ENCODE assay signal across 1 cellular context in genomic region chr12:22356231-22356630, GRCh38.
TF ChIP-seq lines count a peak whose summit lies in the region.

No MANE protein-coding gene starts in this region.

TF ChIP-seq in GM23338, 12 proteins besides CTCF, POLR2A, EP300 and RAD21 (continued from another document):
- TF ChIP-seq, protein P1, sequence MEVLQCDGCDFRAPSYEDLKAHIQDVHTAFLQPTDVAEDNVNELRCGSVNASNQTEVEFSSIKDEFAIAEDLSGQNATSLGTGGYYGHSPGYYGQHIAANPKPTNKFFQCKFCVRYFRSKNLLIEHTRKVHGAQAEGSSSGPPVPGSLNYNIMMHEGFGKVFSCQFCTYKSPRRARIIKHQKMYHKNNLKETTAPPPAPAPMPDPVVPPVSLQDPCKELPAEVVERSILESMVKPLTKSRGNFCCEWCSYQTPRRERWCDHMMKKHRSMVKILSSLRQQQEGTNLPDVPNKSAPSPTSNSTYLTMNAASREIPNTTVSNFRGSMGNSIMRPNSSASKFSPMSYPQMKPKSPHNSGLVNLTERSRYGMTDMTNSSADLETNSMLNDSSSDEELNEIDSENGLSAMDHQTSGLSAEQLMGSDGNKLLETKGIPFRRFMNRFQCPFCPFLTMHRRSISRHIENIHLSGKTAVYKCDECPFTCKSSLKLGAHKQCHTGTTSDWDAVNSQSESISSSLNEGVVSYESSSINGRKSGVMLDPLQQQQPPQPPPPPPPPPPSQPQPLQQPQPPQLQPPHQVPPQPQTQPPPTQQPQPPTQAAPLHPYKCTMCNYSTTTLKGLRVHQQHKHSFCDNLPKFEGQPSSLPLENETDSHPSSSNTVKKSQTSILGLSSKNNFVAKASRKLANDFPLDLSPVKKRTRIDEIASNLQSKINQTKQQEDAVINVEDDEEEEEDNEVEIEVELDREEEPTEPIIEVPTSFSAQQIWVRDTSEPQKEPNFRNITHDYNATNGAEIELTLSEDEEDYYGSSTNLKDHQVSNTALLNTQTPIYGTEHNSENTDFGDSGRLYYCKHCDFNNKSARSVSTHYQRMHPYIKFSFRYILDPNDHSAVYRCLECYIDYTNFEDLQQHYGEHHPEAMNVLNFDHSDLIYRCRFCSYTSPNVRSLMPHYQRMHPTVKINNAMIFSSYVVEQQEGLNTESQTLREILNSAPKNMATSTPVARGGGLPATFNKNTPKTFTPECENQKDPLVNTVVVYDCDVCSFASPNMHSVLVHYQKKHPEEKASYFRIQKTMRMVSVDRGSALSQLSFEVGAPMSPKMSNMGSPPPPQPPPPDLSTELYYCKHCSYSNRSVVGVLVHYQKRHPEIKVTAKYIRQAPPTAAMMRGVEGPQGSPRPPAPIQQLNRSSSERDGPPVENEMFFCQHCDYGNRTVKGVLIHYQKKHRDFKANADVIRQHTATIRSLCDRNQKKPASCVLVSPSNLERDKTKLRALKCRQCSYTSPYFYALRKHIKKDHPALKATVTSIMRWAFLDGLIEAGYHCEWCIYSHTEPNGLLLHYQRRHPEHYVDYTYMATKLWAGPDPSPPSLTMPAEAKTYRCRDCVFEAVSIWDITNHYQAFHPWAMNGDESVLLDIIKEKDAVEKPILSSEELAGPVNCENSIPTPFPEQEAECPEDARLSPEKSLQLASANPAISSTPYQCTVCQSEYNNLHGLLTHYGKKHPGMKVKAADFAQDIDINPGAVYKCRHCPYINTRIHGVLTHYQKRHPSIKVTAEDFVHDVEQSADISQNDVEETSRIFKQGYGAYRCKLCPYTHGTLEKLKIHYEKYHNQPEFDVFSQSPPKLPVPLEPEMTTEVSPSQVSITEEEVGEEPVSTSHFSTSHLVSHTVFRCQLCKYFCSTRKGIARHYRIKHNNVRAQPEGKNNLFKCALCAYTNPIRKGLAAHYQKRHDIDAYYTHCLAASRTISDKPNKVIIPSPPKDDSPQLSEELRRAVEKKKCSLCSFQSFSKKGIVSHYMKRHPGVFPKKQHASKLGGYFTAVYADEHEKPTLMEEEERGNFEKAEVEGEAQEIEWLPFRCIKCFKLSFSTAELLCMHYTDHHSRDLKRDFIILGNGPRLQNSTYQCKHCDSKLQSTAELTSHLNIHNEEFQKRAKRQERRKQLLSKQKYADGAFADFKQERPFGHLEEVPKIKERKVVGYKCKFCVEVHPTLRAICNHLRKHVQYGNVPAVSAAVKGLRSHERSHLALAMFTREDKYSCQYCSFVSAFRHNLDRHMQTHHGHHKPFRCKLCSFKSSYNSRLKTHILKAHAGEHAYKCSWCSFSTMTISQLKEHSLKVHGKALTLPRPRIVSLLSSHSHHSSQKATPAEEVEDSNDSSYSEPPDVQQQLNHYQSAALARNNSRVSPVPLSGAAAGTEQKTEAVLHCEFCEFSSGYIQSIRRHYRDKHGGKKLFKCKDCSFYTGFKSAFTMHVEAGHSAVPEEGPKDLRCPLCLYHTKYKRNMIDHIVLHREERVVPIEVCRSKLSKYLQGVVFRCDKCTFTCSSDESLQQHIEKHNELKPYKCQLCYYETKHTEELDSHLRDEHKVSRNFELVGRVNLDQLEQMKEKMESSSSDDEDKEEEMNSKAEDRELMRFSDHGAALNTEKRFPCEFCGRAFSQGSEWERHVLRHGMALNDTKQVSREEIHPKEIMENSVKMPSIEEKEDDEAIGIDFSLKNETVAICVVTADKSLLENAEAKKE (CRISPR knock-in tag; IDR thresholded peaks at IDR 0.05) = no peak
- TF ChIP-seq STAT1 (IDR thresholded peaks at IDR 0.05; ENCODE audit: unreplicated experiment) (no peak), NANOG (IDR thresholded peaks at IDR 0.05; ENCODE audit: borderline replicate concordance) (no peak), ZNF331 (CRISPR knock-in tag; IDR thresholded peaks at IDR 0.05; ENCODE audit: low read depth) (no peak)
